In genomic region chr7:29146082-29146706, GRCh38 we compare ENCODE assay signal across 8 cellular contexts. TPM values are rescaled to one million over a fixed set of nuclear protein-coding genes. Genes with fewer than 3 reads are reported as not detected.
A peak's percentile ranks its signal among the peaks of the same experiment; 100 is the strongest.
DNase-seq lines count a peak whose midpoint lies in the region; ATAC-seq and TF ChIP-seq lines count a peak whose summit lies in the region.

CPVL (minus strand) TSS chr7:29146537; CDS start chr7:29121061, 25,476 bp downstream.

- H3K4me3 ChIP-seq in SK-N-SH (ENCODE audit: low read depth in 2 of 2, low read length in 1 of 2) (peak within 1 kb of the TSS in 1 of 2 experiments; percentile 31; a peak in 2 of 4 replicates), SU-DHL-6 (ENCODE audit: insufficient read depth, low read length, poor library complexity, severe bottlenecking) (no peak within 1 kb of the TSS), heart right ventricle (peak within 1 kb of the TSS; percentile 1 to 62 (median 57))

- WGBS in SK-N-SH (ENCODE audit: low lambda C conversion rate), result 4% methylated on average over 40 of the region's 41 CpGs
- 1 to 2% methylated on average over 41 of the region's 41 CpGs for WGBS in heart right ventricle, 2 donors

- H2AFZ ChIP-seq in SK-N-SH (ENCODE audit: low read depth) (no peak within 1 kb of the TSS), SU-DHL-6 (ENCODE audit: low read depth, low read length, severe bottlenecking) (no peak within 1 kb of the TSS)

- H3K27ac Mint-ChIP-seq in osteocyte (ENCODE audit: unreplicated experiment), result no peak within 1 kb of the TSS

- H4K20me1 ChIP-seq in SK-N-SH (ENCODE audit: insufficient read depth), result no peaks in the 10 kb centered on the region
- no peaks in the 10 kb centered on the region for H4K20me1 ChIP-seq in SU-DHL-6 (ENCODE audit: low read depth, low read length)

- CTCF ChIA-PET in SK-N-SH (lab: Yijun Ruan, JAX), result interaction anchor here (1.1 to 3.3 kb wide), 13 partner anchors 11 to 224 kb away, joined by 3 to 18 read pairs (median 6); no protein-coding TSS in a partner anchor

- TF ChIP-seq RAD21 in SK-N-SH (IDR thresholded peaks at IDR 0.05; ENCODE audit: low read length), result no peak

- H3K9me2 ChIP-seq in SK-N-SH (no peaks in the 10 kb centered on the region), SU-DHL-6 (replicated peaks; ENCODE audit: insufficient read depth, low read length) (no peaks in the 10 kb centered on the region)

- no peak for TF ChIP-seq EP300 in SK-N-SH (IDR thresholded peaks at IDR 0.05; ENCODE audit: borderline replicate concordance in 1 of 2, low read depth in 1 of 2, low read length in 1 of 2)

- H3K9ac ChIP-seq in SK-N-SH (no peak within 1 kb of the TSS), SU-DHL-6 (ENCODE audit: low read length) (no peak within 1 kb of the TSS)

- H3K36me3 ChIP-seq in SK-N-SH (replicated peaks in 1 of 2; ENCODE audit: control insufficient read depth in 1 of 2, insufficient read depth in 2 of 2, low read length in 1 of 2) (no peaks in the 10 kb centered on the region), SU-DHL-6 (ENCODE audit: low read length) (no peaks in the 10 kb centered on the region), heart right ventricle (no peaks in the 10 kb centered on the region)

- POLR2A ChIA-PET in SK-N-SH (lab: Yijun Ruan, JAX), result no interaction called here

- peaks cover 14% of the 10 kb centered on the region for H3K4me1 Mint-ChIP-seq in osteocyte (ENCODE audit: unreplicated experiment)

- H3K27ac ChIP-seq in SK-N-SH (ENCODE audit: low read depth in 2 of 2, low read length in 1 of 2) (no peak within 1 kb of the TSS), SU-DHL-6 (ENCODE audit: low read depth, low read length) (no peak within 1 kb of the TSS), heart right ventricle (peak within 1 kb of the TSS in 9 of 10 donors; percentile 1 to 89 (median 84))

- peak; percentile 62 for DNase-seq in SK-N-SH
- DNase-seq in heart right ventricle, result peak; percentile 53 to 69
- DNase-seq in osteocyte (ENCODE audit: extremely low spot score, unreplicated experiment), result no peak
- DNase-seq in germinal center (ENCODE audit: low spot score), result no peak

- H3K27me3 ChIP-seq in SK-N-SH (ENCODE audit: insufficient read depth) (peaks cover 27% of the 10 kb centered on the region), SU-DHL-6 (ENCODE audit: low read length) (no peaks in the 10 kb centered on the region), heart right ventricle (peaks cover 0 to 28% (median 19%) of the 10 kb centered on the region in 7 donors)

- peaks cover 0 to 11% of the 10 kb centered on the region in 2 experiments; a peak in 1 of 4 replicates for H3K4me1 ChIP-seq in SK-N-SH (ENCODE audit: control insufficient read depth in 1 of 2, insufficient read depth in 2 of 2, low read depth in 1 of 2, low read length in 1 of 2)
- peaks cover 0 to 49% (median 10%) of the 10 kb centered on the region in 9 donors for H3K4me1 ChIP-seq in heart right ventricle

- no peaks in the 10 kb centered on the region for H3K9me3 ChIP-seq in SK-N-SH
- H3K9me3 ChIP-seq in SU-DHL-6 (ENCODE audit: insufficient read depth, low read length), result no peaks in the 10 kb centered on the region
- no peaks in the 10 kb centered on the region for H3K9me3 ChIP-seq in heart right ventricle

- peak within 1 kb of the TSS; percentile 78 for H3K4me3 Mint-ChIP-seq in osteocyte (ENCODE audit: unreplicated experiment)

- no peaks in the 10 kb centered on the region for H3K9me3 Mint-ChIP-seq in osteocyte (ENCODE audit: unreplicated experiment)

- no peak for TF ChIP-seq CTCF in SK-N-SH (IDR thresholded peaks at IDR 0.05)
- no peak for TF ChIP-seq CTCF in SU-DHL-6 (IDR thresholded peaks at IDR 0.05; ENCODE audit: insufficient read depth, low read length, poor library complexity, severe bottlenecking)
- TF ChIP-seq CTCF in heart right ventricle (IDR thresholded peaks at IDR 0.05), result no peak
- no peak for TF ChIP-seq CTCF in osteocyte (IDR thresholded peaks at IDR 0.05)

- intact Hi-C loops in heart right ventricle (cut with DNase I), result no loop called here

- H3K79me2 ChIP-seq in SK-N-SH (ENCODE audit: insufficient read depth), result no peaks in the 10 kb centered on the region
- H3K79me2 ChIP-seq in SU-DHL-6 (ENCODE audit: insufficient read depth, low read length), result no peaks in the 10 kb centered on the region

- no peak within 1 kb of the TSS for H3K4me2 ChIP-seq in SK-N-SH
- peak within 1 kb of the TSS; percentile 12 for H3K4me2 ChIP-seq in SU-DHL-6 (ENCODE audit: low read depth, low read length, poor library complexity, severe bottlenecking)

- no peak; the same call in 2 of the 3 replicates for ATAC-seq in SK-N-SH treated with all-trans-retinoic acid at 6 μM for 48 hours
- peak; percentile 78 to 86 (median 81) for ATAC-seq in heart right ventricle
- ATAC-seq in HG03354 (IDR thresholded peaks at IDR 0.05; ENCODE audit: poor library complexity, severe bottlenecking, unreplicated experiment), result no peak
- no peak for ATAC-seq in HG03175 (IDR thresholded peaks at IDR 0.05; ENCODE audit: unreplicated experiment)

- H3K27me3 Mint-ChIP-seq in osteocyte (ENCODE audit: unreplicated experiment), result peaks cover 54% of the 10 kb centered on the region

- H3K36me3 Mint-ChIP-seq in osteocyte (ENCODE audit: unreplicated experiment), result no peaks in the 10 kb centered on the region

- H3F3A ChIP-seq in SK-N-SH (replicated peaks; ENCODE audit: insufficient read depth) (no peaks in the 10 kb centered on the region), SU-DHL-6 (ENCODE audit: insufficient read depth) (no peaks in the 10 kb centered on the region)

TF ChIP-seq in SK-N-SH, 30 proteins besides CTCF, POLR2A, EP300 and RAD21:
- TF ChIP-seq RXRA (IDR thresholded peaks at IDR 0.05; ENCODE audit: borderline replicate concordance, low read depth), result no peak

TF ChIP-seq in SK-N-SH treated with all-trans-retinoic acid at 6 μM for 48 hours, 23 proteins besides CTCF, POLR2A, EP300 and RAD21:
- no peak for TF ChIP-seq SNAI2 (CRISPR knock-in tag; IDR thresholded peaks at IDR 0.05)
- TF ChIP-seq CSRNP3 (CRISPR knock-in tag; IDR thresholded peaks at IDR 0.05), result no peak
- TF ChIP-seq ZNF8 (CRISPR knock-in tag; IDR thresholded peaks at IDR 0.05), result no peak
- no peak for TF ChIP-seq ZFP30 (CRISPR knock-in tag; IDR thresholded peaks at IDR 0.05)
- TF ChIP-seq POU6F1 (CRISPR knock-in tag; IDR thresholded peaks at IDR 0.05; ENCODE audit: borderline replicate concordance, low read depth), result no peak

RNA-seq across cellular contexts. Expression of gene CPVL, which starts in this region (rescaled TPM):
- polyA plus RNA-seq in SK-N-SH (2012; rRNA removed) (0.16 TPM in 1 of 2 replicates, not detected in the other), heart right ventricle (10 to 100 TPM; 82.3 to 85.5 TPM)
- 0.21 and 0.26 TPM in 2 replicates for polyA plus RNA-seq in SK-N-SH (2012; cell fraction: cytosol; rRNA removed)
- polyA plus RNA-seq in SK-N-SH (2012; cell fraction: nucleus; rRNA removed), result 0.08 TPM in 1 of 2 replicates, not detected in the other
- total RNA-seq in heart right ventricle (100 to 1,000 TPM in 6 of 10 donors, 10 to 100 TPM in 4; 49.4 to 215 (median 101) TPM), osteocyte (2.0 and 2.4 TPM in 2 replicates)

Comparison
In these comparisons a context has a peak if more than half of its experiments do, and no peak if none do; other contexts are left out.
1. RNA of gene CPVL (total RNA-seq): 49.4 to 215 TPM in heart right ventricle; 2.0 to 2.4 TPM in osteocyte; every median in the first group is over 10 times any median in the second.
2. RNA of gene CPVL (polyA plus RNA-seq): 82.3 to 85.5 TPM in heart right ventricle; 0.08 to 0.26 TPM in SK-N-SH; every median in the first group is over 10 times any median in the second.
3. Peak in DNase-seq in SK-N-SH; RNA of the gene not detected or under 1 TPM.
4. DNase-seq: peak in heart right ventricle (2 of 2); none in osteocyte (single experiment) and germinal center (single experiment).
5. H3K27ac ChIP-seq: peak in heart right ventricle (9 of 10); none in SK-N-SH (0 of 2) and SU-DHL-6 (single experiment).
6. ATAC-seq: peak in heart right ventricle (8 of 8); none in SK-N-SH treated with all-trans-retinoic acid at 6 μM for 48 hours (single experiment), HG03354 (single experiment) and HG03175 (single experiment).